11 cellular contexts compared by ENCODE assay signal in the genomic region with DNA sequence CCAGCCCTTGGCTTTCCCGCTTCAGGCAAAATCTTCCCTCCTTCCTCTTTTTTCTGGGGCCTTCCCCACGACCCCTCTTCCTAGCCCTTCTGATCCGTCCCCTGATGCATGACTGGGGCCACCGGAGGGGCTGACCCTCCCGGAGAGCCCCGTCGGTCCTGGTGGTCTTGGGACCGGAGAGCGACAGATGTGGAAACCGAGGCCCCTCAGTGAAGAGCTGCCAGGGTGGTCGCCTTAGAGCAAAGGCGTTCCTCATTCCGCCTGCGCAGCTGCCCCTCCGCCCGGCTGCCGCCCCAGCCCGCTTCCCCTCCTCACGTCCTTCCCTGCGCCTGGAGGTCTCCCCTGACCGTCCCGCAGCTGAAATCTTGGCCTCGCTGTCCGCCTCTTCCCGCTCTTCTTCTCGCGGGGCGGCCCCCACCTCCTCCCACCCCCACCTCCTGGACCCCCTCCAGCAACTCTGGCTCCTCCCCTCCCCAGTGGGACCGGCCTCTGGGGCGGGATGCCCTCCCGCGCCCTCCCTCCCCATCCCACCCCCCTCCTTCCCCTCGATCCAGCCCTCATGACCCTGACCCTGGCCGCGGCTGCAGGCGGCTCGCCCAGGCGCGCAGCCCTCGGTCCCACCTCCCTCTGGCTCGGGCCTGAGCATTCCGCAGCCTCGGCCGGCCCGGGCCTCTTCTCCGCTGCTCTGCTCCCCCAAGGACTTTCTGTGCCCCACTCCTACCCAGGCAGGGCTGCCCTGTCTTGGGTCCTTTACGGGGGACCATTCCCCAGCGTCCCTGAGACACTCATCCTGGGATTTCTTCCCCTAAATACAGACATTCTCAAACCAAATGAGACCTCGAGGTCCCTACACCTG. TPM values are rescaled to one million over a fixed set of nuclear protein-coding genes. Genes with fewer than 3 reads are reported as not detected.
DNase-seq lines count a peak whose midpoint lies in the region; ATAC-seq, FAIRE-seq and TF ChIP-seq lines count a peak whose summit lies in the region.
"Had no signal": no experiment of that assay in that cellular context is flagged by ENCODE, and none has a peak within 500 bp of the region (broad histone marks: within the 10 kb centered on the region; RNA-seq: fewer than 3 reads in every experiment).

A gene (minus strand): TSS at position 367 of the 856 bp plus-strand sequence. CDS start 1,020 bp downstream, outside the sequence.

- peaks cover 47% of the 10 kb centered on the region for H3K27me3 Mint-ChIP-seq in activated CD8-positive, alpha-beta memory T cell treated with anti-CD3 and anti-CD28 coated beads, Interleukin-2, amount 10 ng/mL, durations not matched to agents 7 days and 5 days

- H3K36me3 ChIP-seq in kidney epithelial cell (ENCODE audit: control insufficient read depth, insufficient read depth, low read length) = no peaks in the 10 kb centered on the region

- H3K4me3 ChIP-seq in kidney epithelial cell (ENCODE audit: low read depth, low read length) = peak within 1 kb of the TSS; percentile 40

- H3K27ac ChIP-seq in caudate nucleus (ENCODE audit: low read depth, low read length) = peak within 1 kb of the TSS; percentile 6
- H3K27ac ChIP-seq: C4-2B had no signal

- no peaks in the 10 kb centered on the region for H3K9me3 Mint-ChIP-seq in activated CD8-positive, alpha-beta memory T cell treated with anti-CD3 and anti-CD28 coated beads, Interleukin-2, amount 10 ng/mL, durations not matched to agents 7 days and 5 days (ENCODE audit: low read depth)
- H3K9me3 Mint-ChIP-seq: dendritic cell treated with granulocyte-macrophage colony-stimulating factor and Interleukin-4, amounts not matched to agents 40 ng/mL and 50 ng/mL, for 4 days had no signal

- peaks cover 8% of the 10 kb centered on the region for H3K4me1 Mint-ChIP-seq in activated CD8-positive, alpha-beta memory T cell treated with anti-CD3 and anti-CD28 coated beads, Interleukin-2, amount 10 ng/mL, durations not matched to agents 7 days and 5 days

- ATAC-seq in activated CD8-positive, alpha-beta memory T cell treated with anti-CD3 and anti-CD28 coated beads, Interleukin-2, amount 10 ng/mL, durations not matched to agents 7 days and 5 days = no peak

- TF ChIP-seq CTCF in kidney epithelial cell (IDR thresholded peaks at IDR 0.05; ENCODE audit: insufficient read depth, low read length, poor library complexity, severe bottlenecking) = no peak

- H3K4me3 Mint-ChIP-seq in activated CD8-positive, alpha-beta memory T cell treated with anti-CD3 and anti-CD28 coated beads, Interleukin-2, amount 10 ng/mL, durations not matched to agents 7 days and 5 days = no peak within 1 kb of the TSS
- H3K4me3 Mint-ChIP-seq: dendritic cell treated with granulocyte-macrophage colony-stimulating factor and Interleukin-4, amounts not matched to agents 40 ng/mL and 50 ng/mL, for 4 days had no signal

- DNase-seq in D341Med (ENCODE audit: low spot score) (peak; percentile 23), caudate nucleus (lab: John Stamatoyannopoulos, UW) (peak in 10 of 61 donors; percentile 13 to 59 (median 28)), kidney epithelial cell (ENCODE audit: low read depth) (no peak), renal cortical epithelial cell (ENCODE audit: low read depth) (no peak), NAMALWA (ENCODE audit: low spot score) (no peak), NCI-H2107 treated with DMSO at 0.1 percent for 48 hours (lab: John Stamatoyannopoulos, UW; ENCODE audit: unreplicated experiment) (no peak), GM12891 (ENCODE audit: insufficient read length, low spot score) (no peak)
- DNase-seq in activated CD8-positive, alpha-beta memory T cell treated with anti-CD3 and anti-CD28 coated beads, Interleukin-2, amount 10 ng/mL, durations not matched to agents 7 days and 5 days = no peak
- DNase-seq: activated CD4-positive, CD25-positive, alpha-beta regulatory T cell had no signal

- TF ChIP-seq POLR2A in GM12891 (IDR thresholded peaks at IDR 0.05; ENCODE audit: low read depth, low read length) = no peak

- CTCF ChIA-PET in activated CD8-positive, alpha-beta memory T cell treated with anti-CD3 and anti-CD28 coated beads, Interleukin-2, amount 10 ng/mL, durations not matched to agents 7 days and 5 days (lab: Charles Lee) = no interaction called here

- no peak within 1 kb of the TSS for H3K27ac Mint-ChIP-seq in activated CD8-positive, alpha-beta memory T cell treated with anti-CD3 and anti-CD28 coated beads, Interleukin-2, amount 10 ng/mL, durations not matched to agents 7 days and 5 days
- H3K27ac Mint-ChIP-seq: dendritic cell treated with granulocyte-macrophage colony-stimulating factor and Interleukin-4, amounts not matched to agents 40 ng/mL and 50 ng/mL, for 4 days had no signal

- no peaks in the 10 kb centered on the region for H3K36me3 Mint-ChIP-seq in activated CD8-positive, alpha-beta memory T cell treated with anti-CD3 and anti-CD28 coated beads, Interleukin-2, amount 10 ng/mL, durations not matched to agents 7 days and 5 days

- peaks cover 14% of the 10 kb centered on the region for H3K27me3 ChIP-seq in kidney epithelial cell (ENCODE audit: control insufficient read depth, insufficient read depth, low read length)

- FAIRE-seq in GM12891 (lab: Jason Lieb, UNC) = no peak

TF ChIP-seq in GM12891, 5 proteins besides CTCF, POLR2A, EP300 and RAD21:
- no peak for TF ChIP-seq SPI1 (IDR thresholded peaks at IDR 0.05; ENCODE audit: low read depth, low read length)
TF ChIP-seq in GM12891: peak in this region for 0.

RNA-seq across cellular contexts. Expression of the gene that starts here (rescaled TPM):
- 0.38 and 2.3 TPM in 2 replicates for total RNA-seq in kidney epithelial cell
- total RNA-seq in renal cortical epithelial cell = 28.5 and 161 TPM in 2 replicates
- 27.0 TPM for polyA plus RNA-seq in GM12891 (2012; ENCODE audit: low read depth, missing spikeins)
- total RNA-seq in activated CD8-positive, alpha-beta memory T cell treated with anti-CD3 and anti-CD28 coated beads, Interleukin-2, amount 10 ng/mL, durations not matched to agents 7 days and 5 days = not detected
